18 cellular contexts compared by ENCODE assay signal in genomic region chr1:43919906-43920305, GRCh38. TPM values are rescaled to one million over a fixed set of nuclear protein-coding genes. Genes with fewer than 3 reads are reported as not detected.
"Had no signal": no experiment of that assay in that cellular context is flagged by ENCODE, and none has a peak within 500 bp of the region (broad histone marks: within the 10 kb centered on the region; RNA-seq: fewer than 3 reads in every experiment).

No MANE protein-coding gene starts in this region.

- H3K27me3 ChIP-seq: gastrocnemius medialis, heart right ventricle, right lobe of liver, spleen had no signal

- DNase-seq: caudate nucleus; effector CD4-positive, alpha-beta T cell; gastrocnemius medialis; heart right ventricle; islet precursor cell; mucosa of descending colon; psoas muscle; right lobe of liver; spleen; stimulated activated CD4-positive, alpha-beta T cell treated with anti-CD3 and anti-CD28 coated beads, Interleukin-1b, Interleukin-23, amount 100 ng/mL, for 48 hours; trophoblast cell had no signal

- H3K9me3 ChIP-seq: gastrocnemius medialis, heart right ventricle, mucosa of descending colon, psoas muscle, right lobe of liver, spleen had no signal

- FAIRE-seq: TTC549 had no signal

- H3K36me3 ChIP-seq: right lobe of liver had no signal

- ATAC-seq: activated CD4-positive, CD25-positive, alpha-beta regulatory T cell treated with anti-CD3 and anti-CD28 coated beads, Interleukin-2, amount 50 U/mL, for 24 hours; gastrocnemius medialis; heart right ventricle; left lobe of liver; mucosa of descending colon; naive thymus-derived CD8-positive, alpha-beta T cell; psoas muscle; stimulated activated memory B cell treated with anti-CD40 and anti-IgM and Interleukin-4, amounts not matched to agents 10 μg/mL and 1 μg/mL and 100 μg/mL, for 72 hours had no signal

- H3K4me3 ChIP-seq: coronary artery, gastrocnemius medialis, heart right ventricle, mucosa of descending colon, psoas muscle, right lobe of liver, spleen had no signal

- H3K27ac ChIP-seq: coronary artery, gastrocnemius medialis, heart right ventricle, psoas muscle, right lobe of liver, spleen had no signal

RNA-seq across cellular contexts. Expression of gene ARTN, which starts 13.7 kb away (rescaled TPM):
- total RNA-seq: osteoblast had no signal
